ENCODE assay signal across 8 cellular contexts in the genomic region with DNA sequence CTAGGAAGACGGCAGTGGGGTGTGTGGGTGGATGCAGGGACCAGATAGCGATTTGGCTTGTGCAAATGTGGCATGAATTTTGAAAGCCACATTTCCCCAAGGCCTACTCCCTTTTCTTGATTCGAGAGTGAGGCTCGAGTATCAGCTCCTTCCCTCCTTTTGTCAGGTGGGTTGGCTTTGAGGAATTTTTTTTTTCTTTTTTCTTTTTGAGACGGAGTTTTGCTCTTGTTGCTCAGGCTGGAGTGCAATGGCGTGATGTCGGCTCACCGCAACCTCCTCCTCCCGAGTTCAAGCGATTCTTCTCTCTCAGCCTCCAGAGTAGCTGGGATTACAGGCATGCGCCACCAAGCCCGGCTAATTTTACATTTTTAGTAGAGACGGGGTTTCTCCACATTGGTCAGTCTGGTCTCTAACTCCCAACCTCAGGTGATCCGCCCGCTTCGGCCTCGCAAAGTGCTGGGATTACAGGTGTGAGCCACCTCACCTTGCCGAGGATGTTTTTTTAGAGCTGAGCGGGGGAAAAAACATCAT.
DNase-seq lines count a peak whose midpoint lies in the region; ATAC-seq and TF ChIP-seq lines count a peak whose summit lies in the region.
"Not testable (repeated sequence)": the region's sequence is repeated elsewhere in the genome, so short reads cannot be mapped to it uniquely, and the experiment has no call there.

No MANE protein-coding gene starts in this region.

- H3K23ac ChIP-seq in mesenchymal stem cell (ENCODE audit: low read length in 2 of 2) = not testable (repeated sequence)

- peak overlapping the region in 1 of 2 experiments; percentile 49 for H3K18ac ChIP-seq in mesenchymal stem cell (ENCODE audit: low read depth in 1 of 2, low read length in 2 of 2)

- peak overlapping the region; percentile 41 for H3K9ac ChIP-seq in mesenchymal stem cell (ENCODE audit: low read length)
- H3K9ac ChIP-seq in rectal smooth muscle tissue (ENCODE audit: low read length) = not testable (repeated sequence)

- H2BK15ac ChIP-seq in mesenchymal stem cell (ENCODE audit: low read depth, poor library complexity, severe bottlenecking) = not testable (repeated sequence)

- in situ Hi-C loops in HAP-1 (cut with MboI; ENCODE audit: low sequenced_read_pairs); Panc1 (cut with HindIII; ENCODE audit: low pct_unique_long_range_greater_than_20kb, low sequenced_read_pairs): not testable (repeated sequence)

- H3K79me1 ChIP-seq in mesenchymal stem cell (replicated peaks; ENCODE audit: low read length, poor library complexity, severe bottlenecking) = not testable (repeated sequence)

- H3K27me3 ChIP-seq in HAP-1 (ENCODE audit: low read depth); Panc1 (ENCODE audit: control insufficient read depth, insufficient read depth, low read length); rectal smooth muscle tissue (ENCODE audit: control insufficient read depth, insufficient read depth, low read length): not testable (repeated sequence)
- peaks cover 0 to 42% of the 10 kb centered on the region in 2 experiments for H3K27me3 ChIP-seq in mesenchymal stem cell (ENCODE audit: control insufficient read depth in 1 of 2, insufficient read depth in 1 of 2, low read length in 2 of 2)

- H3K14ac ChIP-seq in mesenchymal stem cell (ENCODE audit: low read length in 2 of 2) = not testable (repeated sequence)

- not testable (repeated sequence) for H3K27me3 Mint-ChIP-seq in activated T-cell treated with anti-CD3 and anti-CD28 coated beads, Interleukin-2, amount 50 U/mL, for 72 hours (ENCODE audit: low read depth); central memory CD8-positive, alpha-beta T cell; glutamatergic neuron (ENCODE audit: unreplicated experiment); type B pancreatic cell

- H3K4me3 Mint-ChIP-seq in activated T-cell treated with anti-CD3 and anti-CD28 coated beads, Interleukin-2, amount 50 U/mL, for 72 hours = peak overlapping the region; percentile 72 to 95
- H3K4me3 Mint-ChIP-seq in central memory CD8-positive, alpha-beta T cell = peak overlapping the region; percentile 92
- H3K4me3 Mint-ChIP-seq in glutamatergic neuron (ENCODE audit: unreplicated experiment) (peak overlapping the region; percentile 93), type B pancreatic cell (peak overlapping the region; percentile 89)

- not testable (repeated sequence) for H4K8ac ChIP-seq in mesenchymal stem cell (ENCODE audit: low read length)

- BruUV-seq in Panc1 (replicated peaks; lab: Mats Ljungman, UMichigan) = not testable (repeated sequence)

- H4K91ac ChIP-seq in mesenchymal stem cell (ENCODE audit: low read length) = not testable (repeated sequence)

- H3K9me3 ChIP-seq in HAP-1; Panc1 (ENCODE audit: control insufficient read depth, insufficient read depth, low read depth, low read length); mesenchymal stem cell (ENCODE audit: control insufficient read depth, low read length): not testable (repeated sequence)

- H3K36me3 ChIP-seq in HAP-1 (replicated peaks); Panc1 (ENCODE audit: control insufficient read depth, insufficient read depth, low read length); mesenchymal stem cell (ENCODE audit: control insufficient read depth in 1 of 2, insufficient read depth in 2 of 2, low read depth in 1 of 2, low read length in 2 of 2); rectal smooth muscle tissue (ENCODE audit: control insufficient read depth, insufficient read depth, low read length): not testable (repeated sequence)

- H3K36me3 Mint-ChIP-seq in activated T-cell treated with anti-CD3 and anti-CD28 coated beads, Interleukin-2, amount 50 U/mL, for 72 hours (ENCODE audit: insufficient read depth in 2 of 2); central memory CD8-positive, alpha-beta T cell (ENCODE audit: insufficient read depth); glutamatergic neuron (ENCODE audit: unreplicated experiment); type B pancreatic cell: not testable (repeated sequence)

- DNase-seq in HAP-1 (ENCODE audit: low spot score in 2 of 2); Panc1 (ENCODE audit: low read depth, low spot score); activated T-cell treated with anti-CD3 and anti-CD28 coated beads, Interleukin-2, amount 50 U/mL, for 72 hours; central memory CD8-positive, alpha-beta T cell (ENCODE audit: low spot score in 2 of 2); mesenchymal stem cell; type B pancreatic cell (ENCODE audit: extremely low spot score, unreplicated experiment): not testable (repeated sequence)
- DNase-seq in glutamatergic neuron = peak; percentile 15

- H2BK5ac ChIP-seq in mesenchymal stem cell (ENCODE audit: low read depth, low read length, poor library complexity, severe bottlenecking) = not testable (repeated sequence)

- CTCF ChIA-PET in Panc1 (lab: Charles Lee) = not testable (repeated sequence)

- H3K27ac Mint-ChIP-seq in activated T-cell treated with anti-CD3 and anti-CD28 coated beads, Interleukin-2, amount 50 U/mL, for 72 hours = peak overlapping the region; percentile 39
- H3K27ac Mint-ChIP-seq in central memory CD8-positive, alpha-beta T cell (ENCODE audit: low read depth) = peak overlapping the region; percentile 89
- peak overlapping the region; percentile 80 for H3K27ac Mint-ChIP-seq in glutamatergic neuron (ENCODE audit: unreplicated experiment)
- peak overlapping the region; percentile 63 for H3K27ac Mint-ChIP-seq in type B pancreatic cell

- TF ChIP-seq CTCF in Panc1 (IDR thresholded peaks at IDR 0.05); glutamatergic neuron (IDR thresholded peaks at IDR 0.05; ENCODE audit: partially characterized antibody, unreplicated experiment); type B pancreatic cell (conservative IDR thresholded peaks at IDR 0.05): not testable (repeated sequence)

- not testable (repeated sequence) for ATAC-seq in Panc1; activated T-cell treated with anti-CD3 and anti-CD28 coated beads, Interleukin-2, amount 50 U/mL, for 72 hours (replicated peaks in 1 of 2); central memory CD8-positive, alpha-beta T cell (replicated peaks; ENCODE audit: extremely low read depth, poor library complexity, severe bottlenecking)

- H2AK5ac ChIP-seq in mesenchymal stem cell (ENCODE audit: low read length, severe bottlenecking) = not testable (repeated sequence)

- 53% methylated on average over 16 of the region's 19 CpGs for WGBS in mesenchymal stem cell

- peak overlapping the region; percentile 76 for H3K27ac ChIP-seq in Panc1 (ENCODE audit: low read length)
- not testable (repeated sequence) for H3K27ac ChIP-seq in mesenchymal stem cell (ENCODE audit: low read length, poor library complexity, severe bottlenecking); rectal smooth muscle tissue (ENCODE audit: low read depth, low read length)

- H3K9me3 Mint-ChIP-seq in activated T-cell treated with anti-CD3 and anti-CD28 coated beads, Interleukin-2, amount 50 U/mL, for 72 hours; central memory CD8-positive, alpha-beta T cell; glutamatergic neuron (ENCODE audit: unreplicated experiment); type B pancreatic cell: not testable (repeated sequence)

- POLR2A ChIA-PET in Panc1 (lab: Charles Lee) = interaction anchor here (0.7 kb wide), 1 partner anchor 13 kb away, joined by 3 read pairs; no protein-coding TSS in a partner anchor

- H2AFZ ChIP-seq in mesenchymal stem cell (ENCODE audit: low read depth, low read length) = peak overlapping the region; percentile 67

- intact Hi-C loops in Panc1 (cut with micrococcal nuclease; ENCODE audit: unreplicated experiment) = not testable (repeated sequence)

- not testable (repeated sequence) for H2BK12ac ChIP-seq in mesenchymal stem cell (ENCODE audit: low read length in 2 of 2)

- H3K4me1 Mint-ChIP-seq in activated T-cell treated with anti-CD3 and anti-CD28 coated beads, Interleukin-2, amount 50 U/mL, for 72 hours (ENCODE audit: low read depth) = peaks cover 51% of the 10 kb centered on the region
- H3K4me1 Mint-ChIP-seq in central memory CD8-positive, alpha-beta T cell = peaks cover 55% of the 10 kb centered on the region
- not testable (repeated sequence) for H3K4me1 Mint-ChIP-seq in glutamatergic neuron (ENCODE audit: low read depth, unreplicated experiment); type B pancreatic cell (ENCODE audit: unreplicated experiment)

- H2BK120ac ChIP-seq in mesenchymal stem cell (ENCODE audit: low read depth, low read length) = not testable (repeated sequence)

- peak overlapping the region; percentile 45 for H3K4me3 ChIP-seq in HAP-1
- H3K4me3 ChIP-seq in Panc1 (ENCODE audit: low read depth in 2 of 2, low read length in 2 of 2) = peak overlapping the region; percentile 63
- H3K4me3 ChIP-seq in mesenchymal stem cell (ENCODE audit: insufficient read depth in 1 of 2, low read depth in 1 of 2, low read length in 2 of 2) = peak overlapping the region; percentile 66 to 74
- H3K4me3 ChIP-seq in rectal smooth muscle tissue (ENCODE audit: low read length) = peak overlapping the region; percentile 29

- H3K4ac ChIP-seq in mesenchymal stem cell (ENCODE audit: low read depth in 1 of 2, low read length in 2 of 2) = not testable (repeated sequence)

- peak overlapping the region; percentile 89 for H3K4me2 ChIP-seq in mesenchymal stem cell (ENCODE audit: low read length, poor library complexity, severe bottlenecking)

- not testable (repeated sequence) for H3K4me1 ChIP-seq in HAP-1; Panc1 (ENCODE audit: control insufficient read depth, insufficient read depth, low read length); mesenchymal stem cell (ENCODE audit: control insufficient read depth, insufficient read depth, low read depth, low read length); rectal smooth muscle tissue (ENCODE audit: control insufficient read depth, insufficient read depth, low read length)

Comparison
In these comparisons a context has a peak if more than half of its experiments do, and no peak if none do; other contexts are left out.
1. H3K27ac Mint-ChIP-seq: peak in every context shown above with its lines; median percentile 89 in central memory CD8-positive, alpha-beta T cell; 80 in glutamatergic neuron; 63 in type B pancreatic cell; 39 in activated T-cell treated with anti-CD3 and anti-CD28 coated beads, Interleukin-2, amount 50 U/mL, for 72 hours.